Comparison of ENCODE assay signal across 1 cellular context in genomic region chr22:20131856-20132685, GRCh38.
TF ChIP-seq lines count a peak whose summit lies in the region.

No MANE protein-coding gene starts in this region.

TF ChIP-seq in K562, 482 proteins besides CTCF, POLR2A, EP300 and RAD21 (continued from another document):
- TF ChIP-seq MGA (IDR thresholded peaks at IDR 0.05) (no peak), MTA3 (IDR thresholded peaks at IDR 0.05; ENCODE audit: borderline replicate concordance) (peak; percentile 88), FOS (IDR thresholded peaks at IDR 0.05; ENCODE audit: extremely low read depth, insufficient read length) (no peak), GATAD2A (IDR thresholded peaks at IDR 0.05) (peak; percentile 71), PRMT5 (CRISPR knock-in tag; IDR thresholded peaks at IDR 0.05) (no peak), ERF (CRISPR knock-in tag; IDR thresholded peaks at IDR 0.05) (0 out of 2 replicates have a peak, but pooled peaks have one; percentile 64), RUNX1 (IDR thresholded peaks at IDR 0.05; ENCODE audit: low read depth) (0 out of 2 replicates have a peak, but pooled peaks have one; percentile 23), SREBF1 (IDR thresholded peaks at IDR 0.05; ENCODE audit: borderline replicate concordance, low read depth, low read length) (no peak), SIRT6 (IDR thresholded peaks at IDR 0.05; ENCODE audit: low read depth, low read length) (no peak)
- TF ChIP-seq, protein P1, sequence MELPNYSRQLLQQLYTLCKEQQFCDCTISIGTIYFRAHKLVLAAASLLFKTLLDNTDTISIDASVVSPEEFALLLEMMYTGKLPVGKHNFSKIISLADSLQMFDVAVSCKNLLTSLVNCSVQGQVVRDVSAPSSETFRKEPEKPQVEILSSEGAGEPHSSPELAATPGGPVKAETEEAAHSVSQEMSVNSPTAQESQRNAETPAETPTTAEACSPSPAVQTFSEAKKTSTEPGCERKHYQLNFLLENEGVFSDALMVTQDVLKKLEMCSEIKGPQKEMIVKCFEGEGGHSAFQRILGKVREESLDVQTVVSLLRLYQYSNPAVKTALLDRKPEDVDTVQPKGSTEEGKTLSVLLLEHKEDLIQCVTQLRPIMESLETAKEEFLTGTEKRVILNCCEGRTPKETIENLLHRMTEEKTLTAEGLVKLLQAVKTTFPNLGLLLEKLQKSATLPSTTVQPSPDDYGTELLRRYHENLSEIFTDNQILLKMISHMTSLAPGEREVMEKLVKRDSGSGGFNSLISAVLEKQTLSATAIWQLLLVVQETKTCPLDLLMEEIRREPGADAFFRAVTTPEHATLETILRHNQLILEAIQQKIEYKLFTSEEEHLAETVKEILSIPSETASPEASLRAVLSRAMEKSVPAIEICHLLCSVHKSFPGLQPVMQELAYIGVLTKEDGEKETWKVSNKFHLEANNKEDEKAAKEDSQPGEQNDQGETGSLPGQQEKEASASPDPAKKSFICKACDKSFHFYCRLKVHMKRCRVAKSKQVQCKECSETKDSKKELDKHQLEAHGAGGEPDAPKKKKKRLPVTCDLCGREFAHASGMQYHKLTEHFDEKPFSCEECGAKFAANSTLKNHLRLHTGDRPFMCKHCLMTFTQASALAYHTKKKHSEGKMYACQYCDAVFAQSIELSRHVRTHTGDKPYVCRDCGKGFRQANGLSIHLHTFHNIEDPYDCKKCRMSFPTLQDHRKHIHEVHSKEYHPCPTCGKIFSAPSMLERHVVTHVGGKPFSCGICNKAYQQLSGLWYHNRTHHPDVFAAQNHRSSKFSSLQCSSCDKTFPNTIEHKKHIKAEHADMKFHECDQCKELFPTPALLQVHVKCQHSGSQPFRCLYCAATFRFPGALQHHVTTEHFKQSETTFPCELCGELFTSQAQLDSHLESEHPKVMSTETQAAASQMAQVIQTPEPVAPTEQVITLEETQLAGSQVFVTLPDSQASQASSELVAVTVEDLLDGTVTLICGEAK (IDR thresholded peaks at IDR 0.05) = 0 out of 2 replicates have a peak, but pooled peaks have one; percentile 47
- TF ChIP-seq, protein P1 (CRISPR knock-in tag; IDR thresholded peaks at IDR 0.05) = no peak
